ENCODE assay signal across 8 cellular contexts in the genomic region with DNA sequence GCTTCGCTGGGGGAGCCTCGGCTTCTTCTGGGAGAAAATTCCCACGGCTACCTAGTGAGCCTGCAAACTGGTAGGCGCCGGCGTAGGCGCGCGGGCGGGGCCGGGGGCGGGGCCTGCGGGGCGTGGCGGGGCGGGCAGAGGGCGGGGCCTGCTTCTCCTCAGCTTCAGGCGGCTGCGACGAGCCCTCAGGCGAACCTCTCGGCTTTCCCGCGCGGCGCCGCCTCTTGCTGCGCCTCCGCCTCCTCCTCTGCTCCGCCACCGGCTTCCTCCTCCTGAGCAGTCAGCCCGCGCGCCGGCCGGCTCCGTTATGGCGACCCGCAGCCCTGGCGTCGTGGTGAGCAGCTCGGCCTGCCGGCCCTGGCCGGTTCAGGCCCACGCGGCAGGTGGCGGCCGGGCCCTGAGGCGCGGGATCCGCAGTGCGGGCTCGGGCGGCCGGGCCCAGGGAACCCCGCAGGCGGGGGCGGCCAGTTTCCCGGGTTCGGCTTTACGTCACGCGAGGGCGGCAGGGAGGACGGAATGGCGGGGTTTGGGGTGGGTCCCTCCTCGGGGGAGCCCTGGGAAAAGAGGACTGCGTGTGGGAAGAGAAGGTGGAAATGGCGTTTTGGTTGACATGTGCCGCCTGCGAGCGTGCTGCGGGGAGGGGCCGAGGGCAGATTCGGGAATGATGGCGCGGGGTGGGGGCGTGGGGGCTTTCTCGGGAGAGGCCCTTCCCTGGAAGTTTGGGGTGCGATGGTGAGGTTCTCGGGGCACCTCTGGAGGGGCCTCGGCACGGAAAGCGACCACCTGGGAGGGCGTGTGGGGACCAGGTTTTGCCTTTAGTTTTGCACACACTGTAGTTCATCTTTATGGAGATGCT. TPM values are rescaled to one million over a fixed set of nuclear protein-coding genes. Genes with fewer than 3 reads are reported as not detected.
DNase-seq lines count a peak whose midpoint lies in the region; ATAC-seq and TF ChIP-seq lines count a peak whose summit lies in the region.

HPRT1 (plus strand) TSS at position 161 of the 856 bp plus-strand sequence; CDS start at position 308, 147 bp downstream.

- CTCF ChIA-PET in PC-9 (lab: Charles Lee) = interaction anchor here (0.6 to 0.7 kb wide), 2 partner anchors 71 to 1824 kb away, joined by 3 read pairs; no protein-coding TSS in a partner anchor

- H3K4me2 ChIP-seq in PC-9 = peak within 1 kb of the TSS; percentile 91

- WGBS in esophagus muscularis mucosa = 58% methylated on average over 23 of the region's 85 CpGs

- TF ChIP-seq CTCF in PC-9 (conservative IDR thresholded peaks at IDR 0.05) = no peak
- no peak for TF ChIP-seq CTCF in esophagus muscularis mucosa (IDR thresholded peaks at IDR 0.05)

- POLR2A ChIA-PET in PC-9 (lab: Charles Lee; ENCODE audit: unreplicated experiment) = interaction anchor here (0.6 kb wide), 1 partner anchor 305 kb away, joined by 3 read pairs; no protein-coding TSS in a partner anchor

- ATAC-seq in GM21367 (IDR thresholded peaks at IDR 0.05; ENCODE audit: unreplicated experiment) = peak; percentile 87
- peak; percentile 95 to 98 for ATAC-seq in activated T-cell treated with anti-CD3 and anti-CD28 coated beads, Interleukin-2, amount 50 U/mL, for 4 hours

- no peaks in the 10 kb centered on the region for H3K9me3 Mint-ChIP-seq in activated T-cell treated with anti-CD3 and anti-CD28 coated beads, Interleukin-2, amount 50 U/mL, for 4 hours

- H2AFZ ChIP-seq in PC-9 = peak within 1 kb of the TSS; percentile 93

- no peaks in the 10 kb centered on the region for H3K27me3 ChIP-seq in PC-9 (ENCODE audit: insufficient read depth, low read depth)
- no peaks in the 10 kb centered on the region for H3K27me3 ChIP-seq in esophagus muscularis mucosa

- H3K36me3 Mint-ChIP-seq in activated T-cell treated with anti-CD3 and anti-CD28 coated beads, Interleukin-2, amount 50 U/mL, for 4 hours (ENCODE audit: insufficient read depth) = no peaks in the 10 kb centered on the region

- TF ChIP-seq POLR2A in esophagus muscularis mucosa (IDR thresholded peaks at IDR 0.05; ENCODE audit: low read depth) = no peak

- BruUV-seq in PC-9 (replicated peaks; lab: Mats Ljungman, UMichigan) = no TSS peak

- H3K27ac ChIP-seq in PC-9 (peak within 1 kb of the TSS; percentile 36; the same call in 1 of the 2 replicates), esophagus muscularis mucosa (replicated peaks in 1 of 4) (peak within 1 kb of the TSS; percentile 81 to 91 (median 86))

- H3K79me2 ChIP-seq in PC-9 (ENCODE audit: low read depth) = peaks cover 45% of the 10 kb centered on the region

- H3K9me2 ChIP-seq in PC-9 (ENCODE audit: insufficient read depth) = no peaks in the 10 kb centered on the region

- peak within 1 kb of the TSS; percentile 90 for H3K4me3 Mint-ChIP-seq in activated T-cell treated with anti-CD3 and anti-CD28 coated beads, Interleukin-2, amount 50 U/mL, for 4 hours

- H4K20me1 ChIP-seq in PC-9 (ENCODE audit: insufficient read depth) = no peaks in the 10 kb centered on the region

- H3K4me1 ChIP-seq in PC-9 (replicated peaks; ENCODE audit: insufficient read depth) (peaks cover 18% of the 10 kb centered on the region), esophagus muscularis mucosa (peaks cover 0 to 14% (median 4%) of the 10 kb centered on the region in 4 donors)

- H3K9me3 ChIP-seq in PC-9 (ENCODE audit: insufficient read depth, low read depth) (no peaks in the 10 kb centered on the region), esophagus muscularis mucosa (no peaks in the 10 kb centered on the region)

- no peaks in the 10 kb centered on the region for H3K27me3 Mint-ChIP-seq in activated T-cell treated with anti-CD3 and anti-CD28 coated beads, Interleukin-2, amount 50 U/mL, for 4 hours (ENCODE audit: low read depth)

- H3K4me3 ChIP-seq in PC-9 (peak within 1 kb of the TSS; percentile 80), esophagus muscularis mucosa (peak within 1 kb of the TSS; percentile 68 to 83 (median 72))

- TF ChIP-seq EP300 in esophagus muscularis mucosa (IDR thresholded peaks at IDR 0.05) = no peak

- DNase-seq in COR-L47 (lab: John Stamatoyannopoulos, UW) (peak; percentile 50), HUDEP-2 (lab: John Stamatoyannopoulos, UW; ENCODE audit: unreplicated experiment in 76 of 76) (peak in 74 of 76 experiments; percentile 0 to 72 (median 50)), PC-9 (peak; percentile 77 to 90), esophagus muscularis mucosa (ENCODE audit: extremely low spot score) (peak; percentile 92), myocyte (ENCODE audit: low read depth) (peak; percentile 72)
- DNase-seq in activated T-cell treated with anti-CD3 and anti-CD28 coated beads, Interleukin-2, amount 50 U/mL, for 4 hours = peak; percentile 71
- peak; percentile 42 for DNase-seq in stimulated activated CD8-positive, alpha-beta memory T cell treated with anti-CD3 and anti-CD28 coated beads, Interleukin-7, amount 100 ng/mL, for 24 hours (ENCODE audit: low read depth)

- H3K36me3 ChIP-seq in PC-9 (ENCODE audit: low read depth) = no peaks in the 10 kb centered on the region
- H3K36me3 ChIP-seq in esophagus muscularis mucosa = no peaks in the 10 kb centered on the region

- intact Hi-C loops in PC-9 (cut with micrococcal nuclease; ENCODE audit: unreplicated experiment) (no loop called here), esophagus muscularis mucosa (cut with DNase I) (no loop called here)

- peaks cover 4% of the 10 kb centered on the region for H3F3A ChIP-seq in PC-9 (ENCODE audit: insufficient read depth, low read depth)

- peaks cover 2% of the 10 kb centered on the region for H3K4me1 Mint-ChIP-seq in activated T-cell treated with anti-CD3 and anti-CD28 coated beads, Interleukin-2, amount 50 U/mL, for 4 hours (ENCODE audit: low read depth)

RNA-seq across cellular contexts. Expression of gene HPRT1, which starts in this region (rescaled TPM):
- 49.4 and 61.7 TPM in 2 replicates for total RNA-seq in PC-9 (2021)
- 10 to 100 TPM; 81.0 to 87.6 (median 83.0) TPM for total RNA-seq in activated T-cell treated with anti-CD3 and anti-CD28 coated beads, Interleukin-2, amount 50 U/mL, for 4 hours
- total RNA-seq in esophagus muscularis mucosa = 10 to 100 TPM in 2 of 4 donors, 1 to 10 TPM in 2; 5.8 to 10.8 (median 9.2) TPM
- total RNA-seq in myocyte = 5.4 and 6.6 TPM in 2 replicates
- polyA plus RNA-seq in myocyte (2012) = 16.1 TPM

Comparison
In these comparisons a context has a peak if more than half of its experiments do, and no peak if none do; other contexts are left out.
1. Peak in every context shown above with its lines: DNase-seq, ATAC-seq, H3K4me3 ChIP-seq and H3K27ac ChIP-seq.
2. DNase-seq: peak in every context shown above with its lines; median percentile 92 in esophagus muscularis mucosa; 84 in PC-9; 72 in myocyte; 71 in activated T-cell treated with anti-CD3 and anti-CD28 coated beads, Interleukin-2, amount 50 U/mL, for 4 hours; 50 in HUDEP-2; 50 in COR-L47; 42 in stimulated activated CD8-positive, alpha-beta memory T cell treated with anti-CD3 and anti-CD28 coated beads, Interleukin-7, amount 100 ng/mL, for 24 hours.